In genomic region chr20:39081255-39081654, GRCh38 we compare ENCODE assay signal across 8 cellular contexts.
A peak's percentile ranks its signal among the peaks of the same experiment; 100 is the strongest.
DNase-seq lines count a peak whose midpoint lies in the region; ATAC-seq and TF ChIP-seq lines count a peak whose summit lies in the region.

No MANE protein-coding gene starts in this region.

- peak; percentile 71 for ATAC-seq in activated naive CD8-positive, alpha-beta T cell treated with anti-CD3 and anti-CD28 coated beads, Interleukin-2, amount 50 U/mL, for 24 hours
- ATAC-seq in heart left ventricle (peak; percentile 42 to 73 (median 70)), HG02642 (IDR thresholded peaks at IDR 0.05; ENCODE audit: poor library complexity, unreplicated experiment) (no peak)

- no peaks in the 10 kb centered on the region for H3K36me3 Mint-ChIP-seq in activated naive CD8-positive, alpha-beta T cell treated with anti-CD3 and anti-CD28 coated beads, Interleukin-2, amount 50 U/mL, for 24 hours (ENCODE audit: low read depth)

- TF ChIP-seq POLR2A in heart left ventricle (IDR thresholded peaks at IDR 0.05) = no peak

- intact Hi-C loops in heart left ventricle (cut with DNase I) = loop anchor here in 8 of 10 donors (1.0 to 2.0 kb wide), 3 partner anchors 30 to 33 kb away; no protein-coding TSS in a partner anchor

- peaks cover 0 to 17% (median 6%) of the 10 kb centered on the region in 9 donors for H3K27me3 ChIP-seq in heart left ventricle

- peaks cover 0 to 9% (median 0%) of the 10 kb centered on the region in 12 donors for H3K9me3 ChIP-seq in heart left ventricle

- H3K27ac ChIP-seq in heart left ventricle = no peak overlapping the region

- H3K4me1 Mint-ChIP-seq in activated naive CD8-positive, alpha-beta T cell treated with anti-CD3 and anti-CD28 coated beads, Interleukin-2, amount 50 U/mL, for 24 hours = peaks cover 3% of the 10 kb centered on the region

- 10 to 16% (median 14%) methylated on average over 5 of the region's 5 CpGs for WGBS in heart left ventricle, 4 donors

- H3K4me3 Mint-ChIP-seq in activated naive CD8-positive, alpha-beta T cell treated with anti-CD3 and anti-CD28 coated beads, Interleukin-2, amount 50 U/mL, for 24 hours = no peak overlapping the region

- no peaks in the 10 kb centered on the region for H3K9me3 Mint-ChIP-seq in activated naive CD8-positive, alpha-beta T cell treated with anti-CD3 and anti-CD28 coated beads, Interleukin-2, amount 50 U/mL, for 24 hours

- no peak overlapping the region for H3K4me3 ChIP-seq in heart left ventricle

- DNase-seq in A172 (ENCODE audit: low spot score) (peak; percentile 71), GM13977 (ENCODE audit: low spot score) (peak; percentile 87), MV-4-11 (lab: John Stamatoyannopoulos, UW) (peak; percentile 58), SW480 (ENCODE audit: low spot score) (peak; percentile 81), heart left ventricle (peak; percentile 52 to 74 (median 70)), pulmonary artery endothelial cell (ENCODE audit: low read depth, low spot score) (peak; percentile 40)
- peak; percentile 86 for DNase-seq in activated naive CD8-positive, alpha-beta T cell treated with anti-CD3 and anti-CD28 coated beads, Interleukin-2, amount 50 U/mL, for 24 hours

- no peaks in the 10 kb centered on the region for H3K36me3 ChIP-seq in heart left ventricle

- in situ Hi-C loops in GM13977 (cut with MboI; ENCODE audit: low pct_unique_long_range_greater_than_20kb, low sequenced_read_pairs, unreplicated experiment) = no loop called here

- H3K27ac Mint-ChIP-seq in activated naive CD8-positive, alpha-beta T cell treated with anti-CD3 and anti-CD28 coated beads, Interleukin-2, amount 50 U/mL, for 24 hours = no peak overlapping the region

- peaks cover 7% of the 10 kb centered on the region for H3K27me3 Mint-ChIP-seq in activated naive CD8-positive, alpha-beta T cell treated with anti-CD3 and anti-CD28 coated beads, Interleukin-2, amount 50 U/mL, for 24 hours

- TF ChIP-seq CTCF in GM13977 (IDR thresholded peaks at IDR 0.05; ENCODE audit: extremely low read depth, insufficient read depth, missing control alignments) (peak; percentile 89), heart left ventricle (IDR thresholded peaks at IDR 0.05) (peak; percentile 82 to 96 (median 92))

- no peaks in the 10 kb centered on the region for H3K4me1 ChIP-seq in heart left ventricle
